ENCODE assay signal across 1 cellular context in genomic region chr10:84139126-84140035, GRCh38.
A peak's percentile ranks its signal among the peaks of the same experiment; 100 is the strongest.
TF ChIP-seq lines count a peak whose summit lies in the region.

TSS of gene GHITM (plus strand) at chr10:84139509. CDS start at chr10:84141501, 1,992 bp downstream.

TF ChIP-seq in K562, 482 proteins besides CTCF, POLR2A, EP300 and RAD21 (continued from another document and continues in another):
- peak; percentile 93 for TF ChIP-seq ZBTB40 (IDR thresholded peaks at IDR 0.05)
- TF ChIP-seq ZBTB40 (CRISPR knock-in tag; IDR thresholded peaks at IDR 0.05) = peak; percentile 53; the same call in 1 of the 2 replicates
- TF ChIP-seq SRSF1 (IDR thresholded peaks at IDR 0.05; ENCODE audit: low read depth, low read length) = 0 out of 2 replicates have a peak, but pooled peaks have one; percentile 49
- no peak for TF ChIP-seq MED1 (CRISPR knock-in tag; IDR thresholded peaks at IDR 0.05; ENCODE audit: borderline replicate concordance)
- TF ChIP-seq ZBTB8A (IDR thresholded peaks at IDR 0.05; ENCODE audit: partially characterized antibody) = no peak
- TF ChIP-seq RBM15 (IDR thresholded peaks at IDR 0.05; ENCODE audit: insufficient read depth, low read length) = no peak
- peak; percentile 75; the same call in 1 of the 2 replicates for TF ChIP-seq ZNF77 (CRISPR knock-in tag; IDR thresholded peaks at IDR 0.05)
- TF ChIP-seq GABPA (tag; conservative IDR thresholded peaks at IDR 0.05; ENCODE audit: low read depth) = peak; percentile 96
- TF ChIP-seq ZNF140 (CRISPR knock-in tag; IDR thresholded peaks at IDR 0.05) = no peak
- TF ChIP-seq ARNT (IDR thresholded peaks at IDR 0.05) = no peak
- peak; percentile 77; the same call in 1 of the 2 replicates for TF ChIP-seq GATAD2A (IDR thresholded peaks at IDR 0.05)
- TF ChIP-seq THAP7 (CRISPR knock-in tag; IDR thresholded peaks at IDR 0.05) = 0 out of 2 replicates have a peak, but pooled peaks have one; percentile 73
- no peak for TF ChIP-seq SNIP1 (IDR thresholded peaks at IDR 0.05; ENCODE audit: low read depth)
- TF ChIP-seq BACH1 (tag; IDR thresholded peaks at IDR 0.05) = peak; percentile 98
- 0 out of 2 replicates have a peak, but pooled peaks have one; percentile 58 for TF ChIP-seq ZSCAN29 (IDR thresholded peaks at IDR 0.05)
- no peak for TF ChIP-seq HMG20A (CRISPR knock-in tag; conservative IDR thresholded peaks at IDR 0.05)
- peak in 1 of 2 experiments; percentile 74; a peak in 2 of 4 replicates for TF ChIP-seq TRIM24 (IDR thresholded peaks at IDR 0.05)
- no peak; the same call in 1 of the 2 replicates for TF ChIP-seq ZNF232 (CRISPR knock-in tag; IDR thresholded peaks at IDR 0.05)
- 0 out of 2 replicates have a peak, but pooled peaks have one; percentile 70 for TF ChIP-seq RNF219 (CRISPR knock-in tag; IDR thresholded peaks at IDR 0.05)
- no peak for TF ChIP-seq WHSC1 (IDR thresholded peaks at IDR 0.05; ENCODE audit: low read length)
- no peak for TF ChIP-seq HOMEZ (CRISPR knock-in tag; IDR thresholded peaks at IDR 0.05)
- peak in 1 of 2 experiments; percentile 50; a peak in 1 of 4 replicates for TF ChIP-seq FOXA3 (CRISPR knock-in tag; conservative IDR thresholded peaks at IDR 0.05 in 1 of 2, IDR thresholded peaks at IDR 0.05 in 1 of 2)
- TF ChIP-seq NFIX (CRISPR knock-in tag; IDR thresholded peaks at IDR 0.05; ENCODE audit: low read depth) = no peak
- peak; percentile 98 for TF ChIP-seq ESRRA (IDR thresholded peaks at IDR 0.05; ENCODE audit: borderline replicate concordance, low read depth)
- peak in 1 of 2 experiments; percentile 22; a peak in 1 of 4 replicates for TF ChIP-seq ZMIZ1 (IDR thresholded peaks at IDR 0.05; ENCODE audit: low read depth in 2 of 2, low read length in 2 of 2)
- 0 out of 2 replicates have a peak, but pooled peaks have one; percentile 70 for TF ChIP-seq HDAC8 (tag; IDR thresholded peaks at IDR 0.05)
- no peak for TF ChIP-seq POLR3A (IDR thresholded peaks at IDR 0.05; ENCODE audit: borderline replicate concordance, extremely low read depth, insufficient read depth, insufficient read length)
- no peak; the same call in 1 of the 2 replicates for TF ChIP-seq NFATC3 (IDR thresholded peaks at IDR 0.05)
- peak; percentile 98 for TF ChIP-seq PHF20 (IDR thresholded peaks at IDR 0.05; ENCODE audit: partially characterized antibody)
- TF ChIP-seq LARP7 (IDR thresholded peaks at IDR 0.05) = no peak
- TF ChIP-seq RFX1 (IDR thresholded peaks at IDR 0.05) = no peak
- 0 out of 2 replicates have a peak, but pooled peaks have one; percentile 44 for TF ChIP-seq NFXL1 (CRISPR knock-in tag; IDR thresholded peaks at IDR 0.05)
- TF ChIP-seq ZNF785 (CRISPR knock-in tag; IDR thresholded peaks at IDR 0.05) = no peak
- peak; percentile 100 for TF ChIP-seq RBFOX2 (IDR thresholded peaks at IDR 0.05; ENCODE audit: low read depth, low read length)
- no peak for TF ChIP-seq ZNF655 (CRISPR knock-in tag; IDR thresholded peaks at IDR 0.05)
- TF ChIP-seq ATF3 (IDR thresholded peaks at IDR 0.05) = peak; percentile 99
- peak; percentile 98 for TF ChIP-seq ATF3 (CRISPR knock-in tag; conservative IDR thresholded peaks at IDR 0.05)
- peak; percentile 43; the same call in 1 of the 2 replicates for TF ChIP-seq XRCC5 (IDR thresholded peaks at IDR 0.05; ENCODE audit: low read depth, low read length)
- no peak for TF ChIP-seq ZNF239 (CRISPR knock-in tag; IDR thresholded peaks at IDR 0.05)
- peak; percentile 29; the same call in 1 of the 2 replicates for TF ChIP-seq NCOR1 (IDR thresholded peaks at IDR 0.05)
- no peak; the same call in 1 of the 2 replicates for TF ChIP-seq GMEB1 (CRISPR knock-in tag; IDR thresholded peaks at IDR 0.05)
- peak; percentile 86 for TF ChIP-seq SRSF3 (IDR thresholded peaks at IDR 0.05; ENCODE audit: insufficient read depth, low read length)
- TF ChIP-seq RBM17 (IDR thresholded peaks at IDR 0.05; ENCODE audit: borderline replicate concordance, low read depth, low read length) = no peak
